1 cellular context compared by ENCODE assay signal in the genomic region with DNA sequence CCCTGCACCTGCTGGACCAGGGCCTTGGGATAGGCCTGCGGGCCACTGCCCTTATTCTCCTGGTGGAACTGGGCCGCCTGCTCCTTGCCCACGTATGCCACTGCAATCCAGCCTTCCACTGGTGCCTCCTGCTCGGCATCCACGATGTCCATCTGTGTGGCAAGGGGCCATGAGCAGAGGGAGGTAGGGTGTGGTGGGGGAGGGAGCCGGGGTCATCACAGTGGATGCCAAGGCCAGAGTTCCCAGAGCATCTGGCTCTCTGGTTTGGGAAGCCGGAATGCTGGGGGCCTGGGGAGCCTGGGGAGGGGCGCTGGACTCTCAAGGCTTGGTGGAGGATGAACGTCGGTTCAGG.
TF ChIP-seq lines count a peak whose summit lies in the region.

No MANE protein-coding gene starts in this region.

TF ChIP-seq in endothelial cell of umbilical vein, 7 proteins besides CTCF, POLR2A, EP300 and RAD21:
- TF ChIP-seq EZH2 (IDR thresholded peaks at IDR 0.05; ENCODE audit: borderline replicate concordance, low read depth, low read length, severe bottlenecking) (no peak), FOS (IDR thresholded peaks at IDR 0.05; ENCODE audit: borderline replicate concordance, insufficient read depth, low read length) (no peak), GATA2 (IDR thresholded peaks at IDR 0.05; ENCODE audit: insufficient read depth, insufficient read length, low read depth, low read length) (no peak), JUN (IDR thresholded peaks at IDR 0.05; ENCODE audit: borderline replicate concordance, insufficient read depth, insufficient read length, low read depth) (no peak), MYC (IDR thresholded peaks at IDR 0.05; ENCODE audit: low read depth, low read length) (no peak), POLR2AphosphoS5 (IDR thresholded peaks at IDR 0.05; ENCODE audit: insufficient read depth, low read depth, low read length) (no peak)
- TF ChIP-seq, protein P1, sequence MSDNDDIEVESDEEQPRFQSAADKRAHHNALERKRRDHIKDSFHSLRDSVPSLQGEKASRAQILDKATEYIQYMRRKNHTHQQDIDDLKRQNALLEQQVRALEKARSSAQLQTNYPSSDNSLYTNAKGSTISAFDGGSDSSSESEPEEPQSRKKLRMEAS (IDR thresholded peaks at IDR 0.05; ENCODE audit: insufficient read depth, insufficient read length): no peak
